3 cellular contexts compared by ENCODE assay signal in the genomic region with DNA sequence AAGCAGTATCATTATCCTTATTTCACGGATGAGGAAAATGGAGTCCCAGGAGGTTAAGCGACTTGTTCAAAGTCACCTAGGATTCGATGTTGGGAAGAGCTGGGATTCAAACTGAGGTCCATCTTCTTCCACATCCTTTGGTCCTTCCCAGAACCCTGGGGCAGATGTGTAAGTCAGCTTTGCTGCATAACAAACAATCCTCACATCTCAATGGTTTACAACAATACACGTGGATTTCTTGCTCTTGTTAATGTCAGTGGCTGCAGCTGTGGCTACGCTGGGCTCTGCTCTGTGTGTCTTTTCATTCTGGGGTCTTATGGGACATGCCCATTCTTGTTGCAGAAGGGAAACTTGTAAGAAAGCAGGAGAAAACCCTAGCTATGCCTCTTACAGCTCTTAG.
TF ChIP-seq lines count a peak whose summit lies in the region.

No MANE protein-coding gene starts in this region.

TF ChIP-seq in HepG2, 621 proteins besides CTCF, POLR2A, EP300 and RAD21:
- TF ChIP-seq RBAK (CRISPR knock-in tag; IDR thresholded peaks at IDR 0.05) (peak; percentile 95), ZNF383 (CRISPR knock-in tag; IDR thresholded peaks at IDR 0.05; ENCODE audit: borderline replicate concordance) (no peak), TRIM24 (CRISPR knock-in tag; IDR thresholded peaks at IDR 0.05) (no peak)

TF ChIP-seq in HEK293, 187 proteins besides CTCF, POLR2A, EP300 and RAD21:
- TF ChIP-seq RBAK (tag by site-specific recombination; IDR thresholded peaks at IDR 0.05) = peak; percentile 87
- TF ChIP-seq, protein P1, sequence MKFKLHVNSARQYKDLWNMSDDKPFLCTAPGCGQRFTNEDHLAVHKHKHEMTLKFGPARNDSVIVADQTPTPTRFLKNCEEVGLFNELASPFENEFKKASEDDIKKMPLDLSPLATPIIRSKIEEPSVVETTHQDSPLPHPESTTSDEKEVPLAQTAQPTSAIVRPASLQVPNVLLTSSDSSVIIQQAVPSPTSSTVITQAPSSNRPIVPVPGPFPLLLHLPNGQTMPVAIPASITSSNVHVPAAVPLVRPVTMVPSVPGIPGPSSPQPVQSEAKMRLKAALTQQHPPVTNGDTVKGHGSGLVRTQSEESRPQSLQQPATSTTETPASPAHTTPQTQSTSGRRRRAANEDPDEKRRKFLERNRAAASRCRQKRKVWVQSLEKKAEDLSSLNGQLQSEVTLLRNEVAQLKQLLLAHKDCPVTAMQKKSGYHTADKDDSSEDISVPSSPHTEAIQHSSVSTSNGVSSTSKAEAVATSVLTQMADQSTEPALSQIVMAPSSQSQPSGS (tag by site-specific recombination; IDR thresholded peaks at IDR 0.05; ENCODE audit: low read depth) = no peak

TF ChIP-seq in K562, 482 proteins besides CTCF, POLR2A, EP300 and RAD21:
- TF ChIP-seq RBM25 (IDR thresholded peaks at IDR 0.05; ENCODE audit: low read depth, low read length, severe bottlenecking) (peak; percentile 59), ZNF445 (CRISPR knock-in tag; IDR thresholded peaks at IDR 0.05; ENCODE audit: low read depth) (no peak), NCOA4 (IDR thresholded peaks at IDR 0.05; ENCODE audit: partially characterized antibody) (no peak), PML (IDR thresholded peaks at IDR 0.05; ENCODE audit: low read length) (no peak), BCOR (IDR thresholded peaks at IDR 0.05) (peak; percentile 33; the same call in 1 of the 2 replicates), HDAC8 (tag; IDR thresholded peaks at IDR 0.05) (no peak), ERF (CRISPR knock-in tag; IDR thresholded peaks at IDR 0.05) (no peak), CBX3 (IDR thresholded peaks at IDR 0.05; ENCODE audit: borderline replicate concordance in 1 of 2, low read length in 2 of 2) (0 out of 3 replicates have a peak, but pooled peaks of 1 of the 2 experiments have one; percentile 49), KDM1A (IDR thresholded peaks at IDR 0.05) (peak in 1 of 2 experiments; percentile 24; a peak in 1 of 4 replicates), ZC3H11A (IDR thresholded peaks at IDR 0.05; ENCODE audit: low read depth, low read length) (no peak), CBX8 (IDR thresholded peaks at IDR 0.05; ENCODE audit: borderline replicate concordance, extremely low read depth, low read depth, low read length, poor library complexity, severe bottlenecking) (no peak), ADNP (tag; IDR thresholded peaks at IDR 0.05) (0 out of 2 replicates have a peak, but pooled peaks have one; percentile 25)
